In the genomic region with DNA sequence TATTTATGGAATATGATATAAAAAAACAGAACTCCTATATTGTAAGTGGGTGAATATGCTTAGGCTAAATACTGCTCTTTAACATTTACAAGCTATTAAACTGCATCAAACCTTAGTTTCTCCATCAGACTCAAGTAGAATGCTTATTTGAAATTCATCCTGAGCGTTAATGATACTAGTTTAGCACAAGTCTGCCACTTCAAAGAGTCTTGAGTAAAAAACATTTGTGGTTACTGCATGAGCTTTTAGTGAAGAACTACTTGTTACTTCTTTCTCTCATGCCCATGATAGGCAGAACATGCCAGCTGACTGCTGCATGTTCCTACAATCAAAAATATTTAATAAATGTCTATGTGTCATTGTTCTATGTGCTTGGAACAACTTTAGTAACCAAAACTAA, we compare ENCODE assay signal across 25 cellular contexts. TPM values are rescaled to one million over a fixed set of nuclear protein-coding genes. Genes with fewer than 3 reads are reported as not detected.
DNase-seq lines count a peak whose midpoint lies in the region; ATAC-seq, FAIRE-seq and TF ChIP-seq lines count a peak whose summit lies in the region.
"Had no signal": no experiment of that assay in that cellular context is flagged by ENCODE, and none has a peak within 500 bp of the region (broad histone marks: within the 10 kb centered on the region; RNA-seq: fewer than 3 reads in every experiment).

No MANE protein-coding gene starts in this region.

- no peak for ATAC-seq in GM12878
- ATAC-seq in natural killer cell treated with Interleukin-12 subunit alpha and Interleukin-12 subunit beta and Interleukin-15 and Interleukin-18, amount 100 ng/mL, for 72 hours: no peak
- ATAC-seq in HG02610 (IDR thresholded peaks at IDR 0.05; ENCODE audit: unreplicated experiment): no peak

- H4K20me1 ChIP-seq in GM12878 (ENCODE audit: control insufficient read depth, insufficient read depth): no peaks in the 10 kb centered on the region

- WGBS in GM12878 (ENCODE audit: insufficient coverage, insufficient replicate concordance, low lambda C conversion rate, missing lambda C conversion rate): 0% methylated on average over 1 of the region's 1 CpG

- no peak overlapping the region for H3K27ac ChIP-seq in GM12878 (ENCODE audit: control insufficient read depth, insufficient read depth)
- H3K27ac ChIP-seq: BLaER1 had no signal

- H3K4me3 Mint-ChIP-seq in immature natural killer cell (peak overlapping the region in 2 of 5 donors; percentile 17 to 21), type B pancreatic cell (no peak overlapping the region)
- H3K4me3 Mint-ChIP-seq in natural killer cell treated with Interleukin-12 subunit alpha and Interleukin-12 subunit beta and Interleukin-15 and Interleukin-18, amount 100 ng/mL, for 72 hours: no peak overlapping the region
- H3K4me3 Mint-ChIP-seq: CD4-positive, alpha-beta memory T cell; CD8-positive, alpha-beta memory T cell had no signal

- no peak for DNase-seq in GM18507 (ENCODE audit: extremely low spot score, insufficient read length, low read depth)
- DNase-seq in GM12878 (ENCODE audit: low read depth, low spot score): no peak
- no peak for DNase-seq in immature natural killer cell
- DNase-seq in natural killer cell treated with Interleukin-12 subunit alpha and Interleukin-12 subunit beta and Interleukin-15 and Interleukin-18, amount 100 ng/mL, for 72 hours (ENCODE audit: low spot score): no peak
- no peak for DNase-seq in H7
- no peak for DNase-seq in HTR-8/SVneo (ENCODE audit: insufficient read length, low spot score)
- DNase-seq in type B pancreatic cell (ENCODE audit: extremely low spot score, unreplicated experiment): no peak
- DNase-seq: 8988T; ACHN; BE2C; C1 segment of cervical spinal cord; CD4-positive, alpha-beta memory T cell; CD4-positive, CD25-positive, alpha-beta regulatory T cell; CD8-positive, alpha-beta memory T cell; COR-L47; DMS 273 treated with DMSO at 0.1 percent for 48 hours; DMS153; DMS53; DMS79; GF-D8 had no signal

- no peak for TF ChIP-seq POLR2A in GM12878 (IDR thresholded peaks at IDR 0.05; ENCODE audit: low read depth, low read length)

- TF ChIP-seq CTCF in GM12878 (IDR thresholded peaks at IDR 0.05 in 2 of 3, conservative IDR thresholded peaks at IDR 0.05 in 1 of 3; ENCODE audit: control insufficient read depth in 2 of 3, extremely low read depth in 1 of 3, insufficient read depth in 1 of 3, low read depth in 3 of 3, low read length in 3 of 3): no peak
- TF ChIP-seq CTCF in type B pancreatic cell (conservative IDR thresholded peaks at IDR 0.05): no peak

- TF ChIP-seq EP300 in GM12878 (IDR thresholded peaks at IDR 0.05; ENCODE audit: borderline replicate concordance in 1 of 2, control insufficient read depth in 1 of 2, low read depth in 2 of 2, low read length in 2 of 2): no peak

- POLR2A ChIA-PET in GM12878 (lab: Charles Lee): no interaction called here

- no peak overlapping the region for H2AFZ ChIP-seq in GM12878 (ENCODE audit: control insufficient read depth, low read depth, low read length)

- no TSS peak for BruUV-seq in GM12878 (replicated peaks; lab: Mats Ljungman, UMichigan)

- CTCF ChIA-PET in GM12878 (lab: Yijun Ruan, JAX): interaction anchor here (0.9 to 1.9 kb wide), 4 partner anchors 10 to 32 kb away, joined by 3 to 12 read pairs (median 6); no protein-coding TSS in a partner anchor

- no peaks in the 10 kb centered on the region for H3K9me3 ChIP-seq in GM12878 (replicated peaks; ENCODE audit: control insufficient read depth, insufficient read depth, low read length)
- H3K9me3 ChIP-seq: BE2C had no signal

- H3K79me2 ChIP-seq in GM12878 (ENCODE audit: control insufficient read depth, insufficient read depth, low read length): peaks cover 51% of the 10 kb centered on the region

- H3K27me3 ChIP-seq in GM12878 (replicated peaks in 1 of 2; ENCODE audit: control insufficient read depth in 2 of 2, insufficient read depth in 2 of 2, low read length in 1 of 2): no peaks in the 10 kb centered on the region
- H3K27me3 ChIP-seq in H7 (ENCODE audit: control insufficient read depth, insufficient read depth, low read length): no peaks in the 10 kb centered on the region
- H3K27me3 ChIP-seq: BE2C, BLaER1 had no signal

- no peak overlapping the region for H3K4me2 ChIP-seq in GM12878 (ENCODE audit: control insufficient read depth, insufficient read depth)
- H3K4me2 ChIP-seq: BLaER1 had no signal

- H3K36me3 Mint-ChIP-seq in immature natural killer cell (no peaks in the 10 kb centered on the region), type B pancreatic cell (peaks cover 5% of the 10 kb centered on the region)
- peaks cover 4% of the 10 kb centered on the region for H3K36me3 Mint-ChIP-seq in natural killer cell treated with Interleukin-12 subunit alpha and Interleukin-12 subunit beta and Interleukin-15 and Interleukin-18, amount 100 ng/mL, for 72 hours
- H3K36me3 Mint-ChIP-seq: CD4-positive, alpha-beta memory T cell; CD4-positive, CD25-positive, alpha-beta regulatory T cell had no signal

- SMC1A ChIA-PET in GM12878 (lab: Charles Lee; ENCODE audit: uncharacterized antibody, unreplicated experiment): interaction anchor here (0.7 to 11.3 kb wide), 7 partner anchors 8 to 31 kb away, joined by 3 to 74 read pairs (median 7); partner anchors contain the start of gene YES1

- no peaks in the 10 kb centered on the region for H3K36me3 ChIP-seq in GM12878 (ENCODE audit: control insufficient read depth in 2 of 2, insufficient read depth in 2 of 2, low read length in 1 of 2)
- H3K36me3 ChIP-seq in H7 (replicated peaks; ENCODE audit: control insufficient read depth, insufficient read depth, low read length): no peaks in the 10 kb centered on the region
- H3K36me3 ChIP-seq: BE2C had no signal

- no peak overlapping the region for H3K9ac ChIP-seq in GM12878 (ENCODE audit: control insufficient read depth, insufficient read depth, low read length)
- H3K9ac ChIP-seq: BLaER1 had no signal

- FAIRE-seq in GM18507 (lab: Jason Lieb, UNC) (peak; percentile 36), GM12878 (lab: Jason Lieb, UNC) (no peak), HTR-8/SVneo (lab: Jason Lieb, UNC) (no peak)
- FAIRE-seq: A204.1, G401.6 had no signal

- intact Hi-C loops in GM12878 (cut with micrococcal nuclease; ENCODE audit: unreplicated experiment): no loop called here

- peaks cover 0 to 5% (median 4%) of the 10 kb centered on the region in 3 donors for H3K27me3 Mint-ChIP-seq in immature natural killer cell (ENCODE audit: low read depth in 3 of 3)
- no peaks in the 10 kb centered on the region for H3K27me3 Mint-ChIP-seq in natural killer cell treated with Interleukin-12 subunit alpha and Interleukin-12 subunit beta and Interleukin-15 and Interleukin-18, amount 100 ng/mL, for 72 hours
- no peaks in the 10 kb centered on the region for H3K27me3 Mint-ChIP-seq in type B pancreatic cell
- H3K27me3 Mint-ChIP-seq: CD4-positive, alpha-beta memory T cell; CD8-positive, alpha-beta memory T cell had no signal

- RAD21 ChIA-PET in GM12878 (lab: Charles Lee; ENCODE audit: unreplicated experiment): interaction anchor here (0.9 to 1.4 kb wide), 2 partner anchors 11 to 30 kb away, joined by 3 to 10 read pairs; no protein-coding TSS in a partner anchor

- H3K4me3 ChIP-seq in GM12878: no peak overlapping the region
- no peak overlapping the region for H3K4me3 ChIP-seq in H7 (ENCODE audit: insufficient read depth, low read depth, low read length)
- H3K4me3 ChIP-seq: BLaER1 had no signal

- peaks cover 85 to 96% of the 10 kb centered on the region in 2 donors for H3K4me1 Mint-ChIP-seq in immature natural killer cell
- H3K4me1 Mint-ChIP-seq in natural killer cell treated with Interleukin-12 subunit alpha and Interleukin-12 subunit beta and Interleukin-15 and Interleukin-18, amount 100 ng/mL, for 72 hours (ENCODE audit: low read depth in 2 of 2): peaks cover 51 to 70% of the 10 kb centered on the region in 2 donors
- H3K4me1 Mint-ChIP-seq in type B pancreatic cell (ENCODE audit: unreplicated experiment): peaks cover 18% of the 10 kb centered on the region

- no peak for TF ChIP-seq RAD21 in GM12878 (IDR thresholded peaks at IDR 0.05; ENCODE audit: insufficient read depth, low read depth, low read length)

- in situ Hi-C loops in GM12878 (cut with MboI): no loop called here

- H3K4me1 ChIP-seq in GM12878 (ENCODE audit: control insufficient read depth, insufficient read depth, low read length): peaks cover 15% of the 10 kb centered on the region
- H3K4me1 ChIP-seq: BE2C had no signal

- H3K9me3 Mint-ChIP-seq in immature natural killer cell (no peaks in the 10 kb centered on the region), type B pancreatic cell (no peaks in the 10 kb centered on the region)
- H3K9me3 Mint-ChIP-seq in natural killer cell treated with Interleukin-12 subunit alpha and Interleukin-12 subunit beta and Interleukin-15 and Interleukin-18, amount 100 ng/mL, for 72 hours: no peaks in the 10 kb centered on the region
- H3K9me3 Mint-ChIP-seq: CD4-positive, CD25-positive, alpha-beta regulatory T cell; CD8-positive, alpha-beta memory T cell had no signal

- H3K27ac Mint-ChIP-seq in immature natural killer cell (peak overlapping the region in 4 of 6 donors; percentile 24 to 86 (median 42)), type B pancreatic cell (no peak overlapping the region)
- peak overlapping the region; percentile 37 to 80 for H3K27ac Mint-ChIP-seq in natural killer cell treated with Interleukin-12 subunit alpha and Interleukin-12 subunit beta and Interleukin-15 and Interleukin-18, amount 100 ng/mL, for 72 hours
- H3K27ac Mint-ChIP-seq: CD14-positive monocyte; CD4-positive, CD25-positive, alpha-beta regulatory T cell had no signal

RNA-seq across cellular contexts. Expression of gene YES1, which starts 12.1 kb away (rescaled TPM):
- 59.8 and 65.0 TPM in 2 replicates for total RNA-seq in GM12878 (2013; cell fraction: nucleolus; rRNA removed)
- total RNA-seq in GM12878 (2014; rRNA removed) (5.8 and 7.4 TPM in 2 replicates), GM12878 (2014; rRNA removed; fragmentation: Illumina TruSeq; extraction: Trizol) (7.9 and 8.1 TPM in 2 replicates), GM12878 (2021) (5.6 and 6.5 TPM in 2 replicates), type B pancreatic cell (ENCODE audit: low replicate concordance) (38.8 and 48.5 TPM in 2 replicates)
- 1.3 TPM for polyA plus RNA-seq in GM12878 (2011; ENCODE audit: low read depth)
- polyA plus RNA-seq in GM12878 (2011; rRNA removed) (6.7 and 11.3 TPM in 2 replicates), GM12878 (2014; fragmentation: Illumina TruSeq; extraction: Trizol) (5.7 and 6.5 TPM in 2 replicates), GM12878 (2014; fragmentation: Nextera tagmentation; extraction: Ambion mirVana) (1 to 10 TPM; 2.5 to 3.7 TPM), GM12878 (2014; rRNA removed) (3.6 and 6.8 TPM in 2 replicates), GM12878 (2016; fragmentation: Nextera tagmentation; extraction: Ambion mirVana) (1 to 10 TPM; 2.3 to 3.0 TPM), immature natural killer cell (10 to 100 TPM in 1 of 3 donors, 1 to 10 TPM in 2; 2.0 to 11.6 (median 7.0) TPM)
- polyA plus RNA-seq in GM12878 (2011; cell fraction: cytosol; rRNA removed): 5.8 and 6.3 TPM in 2 replicates
- 4.2 and 7.6 TPM in 2 replicates for polyA plus RNA-seq in GM12878 (2011; cell fraction: nucleus; rRNA removed)
- 2.6 and 2.8 TPM in 2 replicates for polyA plus RNA-seq in GM12878 (2012)
- 6.5 and 22.9 TPM in 2 replicates for polyA minus RNA-seq in GM12878 (2011; rRNA and poly(A)+ RNA removed)
- 5.1 and 8.5 TPM in 2 replicates for polyA minus RNA-seq in GM12878 (2011; cell fraction: cytosol; rRNA and poly(A)+ RNA removed)
- polyA minus RNA-seq in GM12878 (2011; cell fraction: nucleus; rRNA and poly(A)+ RNA removed): 4.4 and 5.5 TPM in 2 replicates
- total RNA-seq in natural killer cell treated with Interleukin-12 subunit alpha and Interleukin-12 subunit beta and Interleukin-15 and Interleukin-18, amount 100 ng/mL, for 72 hours: 10 to 100 TPM; 30.8 to 33.3 TPM
- total RNA-seq in H7 (2014; rRNA removed; shearing (Covaris generic)): 69.4 and 101 TPM in 2 replicates
- polyA plus RNA-seq: CD14-positive monocyte had no signal
